ENCODE assay signal across 16 cellular contexts in genomic region chr15:93042211-93042610, GRCh38. TPM values are rescaled to one million over a fixed set of nuclear protein-coding genes. Genes with fewer than 3 reads are reported as not detected.
"Had no signal": no experiment of that assay in that cellular context is flagged by ENCODE, and none has a peak within 500 bp of the region (broad histone marks: within the 10 kb centered on the region; RNA-seq: fewer than 3 reads in every experiment).

No MANE protein-coding gene starts in this region.

- H3K27me3 Mint-ChIP-seq: naive thymus-derived CD4-positive, alpha-beta T cell had no signal

- H3K79me2 ChIP-seq: hepatocyte had no signal

- ATAC-seq: foreskin keratinocyte; naive thymus-derived CD4-positive, alpha-beta T cell; right lobe of liver; stimulated activated naive B cell treated with anti-CD40 and anti-IgM and Interleukin-4, amounts not matched to agents 10 μg/mL and 1 μg/mL and 100 μg/mL, for 72 hours; stimulated activated naive CD8-positive, alpha-beta T cell treated with anti-CD3 and anti-CD28 coated beads, Interleukin-15, amount 100 ng/mL, for 72 hours had no signal

- H3K4me3 Mint-ChIP-seq: naive thymus-derived CD4-positive, alpha-beta T cell; stimulated activated naive B cell treated with anti-CD40 and anti-IgM and Interleukin-4, amounts not matched to agents 10 μg/mL and 1 μg/mL and 100 μg/mL, for 72 hours; stimulated activated naive CD8-positive, alpha-beta T cell treated with anti-CD3 and anti-CD28 coated beads, Interleukin-15, amount 100 ng/mL, for 72 hours had no signal

- DNase-seq: colonic mucosa; dermis blood vessel endothelial cell; erythroblast; foreskin keratinocyte; mammary epithelial cell; naive thymus-derived CD4-positive, alpha-beta T cell; retina; stimulated activated CD4-positive, alpha-beta T cell treated with anti-CD3 and anti-CD28 coated beads, Interleukin-2, amount 100 ng/mL, for 24 hours; stimulated activated CD4-positive, alpha-beta T cell treated with anti-CD3 and anti-CD28 coated beads, Interleukin-4, amount 100 ng/mL, for 4 hours; stimulated activated naive B cell treated with anti-CD40 and anti-IgM and Interleukin-4, amounts not matched to agents 10 μg/mL and 1 μg/mL and 100 μg/mL, for 72 hours; stimulated activated naive CD8-positive, alpha-beta T cell treated with anti-CD3 and anti-CD28 coated beads, Interleukin-15, amount 100 ng/mL, for 72 hours; transverse colon had no signal

- H3K4me1 Mint-ChIP-seq: stimulated activated naive CD8-positive, alpha-beta T cell treated with anti-CD3 and anti-CD28 coated beads, Interleukin-15, amount 100 ng/mL, for 72 hours had no signal

- H3K4me1 ChIP-seq: colonic mucosa, foreskin keratinocyte, right lobe of liver had no signal

- H3K9me3 ChIP-seq: colonic mucosa, right lobe of liver, transverse colon had no signal

- H3K4me2 ChIP-seq: hepatocyte had no signal

- H3K27ac Mint-ChIP-seq: naive thymus-derived CD4-positive, alpha-beta T cell; stimulated activated naive B cell treated with anti-CD40 and anti-IgM and Interleukin-4, amounts not matched to agents 10 μg/mL and 1 μg/mL and 100 μg/mL, for 72 hours; stimulated activated naive CD8-positive, alpha-beta T cell treated with anti-CD3 and anti-CD28 coated beads, Interleukin-15, amount 100 ng/mL, for 72 hours had no signal

- H3K27me3 ChIP-seq: colonic mucosa, hepatocyte, right lobe of liver, transverse colon had no signal

- H3K36me3 ChIP-seq: colonic mucosa, right lobe of liver, transverse colon had no signal

- H2AFZ ChIP-seq: hepatocyte had no signal

- H3K27ac ChIP-seq: colonic mucosa, foreskin keratinocyte, hepatocyte, psoas muscle, right lobe of liver, thoracic aorta, transverse colon had no signal

- H3K4me3 ChIP-seq: colonic mucosa, hepatocyte, psoas muscle, right lobe of liver, thoracic aorta, transverse colon had no signal

RNA-seq across cellular contexts. Expression of gene RGMA, which starts 46.8 kb away (rescaled TPM):
- polyA plus RNA-seq: naive thymus-derived CD4-positive, alpha-beta T cell had no signal
